Comparison of ENCODE assay signal across 21 cellular contexts in genomic region chr14:94331462-94331861, GRCh38. TPM values are rescaled to one million over a fixed set of nuclear protein-coding genes. Genes with fewer than 3 reads are reported as not detected.
DNase-seq lines count a peak whose midpoint lies in the region; ATAC-seq, FAIRE-seq and TF ChIP-seq lines count a peak whose summit lies in the region.
"Had no signal": no experiment of that assay in that cellular context is flagged by ENCODE, and none has a peak within 500 bp of the region (broad histone marks: within the 10 kb centered on the region; RNA-seq: fewer than 3 reads in every experiment).

No MANE protein-coding gene starts in this region.

- peaks cover 6% of the 10 kb centered on the region for H3K27me3 Mint-ChIP-seq in osteocyte (ENCODE audit: unreplicated experiment)
- peaks cover 0 to 25% of the 10 kb centered on the region in 2 donors for H3K27me3 Mint-ChIP-seq in CD8-positive, alpha-beta memory T cell
- H3K27me3 Mint-ChIP-seq in activated T-cell treated with anti-CD3 and anti-CD28 coated beads, Interleukin-2, amount 50 U/mL, for 4 hours (ENCODE audit: low read depth): peaks cover 6% of the 10 kb centered on the region

- ATAC-seq in HepG2: no peak
- peak; percentile 14 to 65 for ATAC-seq in upper lobe of left lung (ENCODE audit: low FRiP score in 2 of 2)
- no peak for ATAC-seq in activated T-cell treated with anti-CD3 and anti-CD28 coated beads, Interleukin-2, amount 50 U/mL, for 4 hours

- TF ChIP-seq RAD21 in liver (IDR thresholded peaks at IDR 0.05): no peak
- TF ChIP-seq RAD21 in HepG2 (CRISPR knock-in tag; IDR thresholded peaks at IDR 0.05): no peak

- no peaks in the 10 kb centered on the region for H3K36me3 ChIP-seq in liver (ENCODE audit: control insufficient read depth in 4 of 4, insufficient read depth in 3 of 4, low read depth in 1 of 4, low read length in 3 of 4)
- H3K36me3 ChIP-seq in HepG2 (replicated peaks in 1 of 2; ENCODE audit: control insufficient read depth in 1 of 2, insufficient read depth in 2 of 2, low read length in 2 of 2): no peaks in the 10 kb centered on the region
- H3K36me3 ChIP-seq in upper lobe of left lung: no peaks in the 10 kb centered on the region
- no peaks in the 10 kb centered on the region for H3K36me3 ChIP-seq in CD8-positive, alpha-beta memory T cell (ENCODE audit: insufficient read depth, low read length)

- H3K9me3 ChIP-seq in liver (ENCODE audit: control insufficient read depth in 4 of 4, low read length in 3 of 4) (no peaks in the 10 kb centered on the region), HepG2 (ENCODE audit: low read length) (no peaks in the 10 kb centered on the region), upper lobe of left lung (no peaks in the 10 kb centered on the region)
- no peaks in the 10 kb centered on the region for H3K9me3 ChIP-seq in CD8-positive, alpha-beta memory T cell (ENCODE audit: low read length)
- H3K9me3 ChIP-seq: Caco-2 had no signal

- no TSS peak for BruUV-seq in HepG2 (replicated peaks; lab: Mats Ljungman, UMichigan)

- DNase-seq in HepG2 (ENCODE audit: low spot score): no peak
- no peak for DNase-seq in RWPE1 (ENCODE audit: low spot score)
- peak; percentile 62 for DNase-seq in osteocyte (ENCODE audit: extremely low spot score, unreplicated experiment)
- DNase-seq in upper lobe of left lung: no peak
- DNase-seq in GM19240 (ENCODE audit: insufficient read length, low spot score): no peak
- no peak for DNase-seq in CD8-positive, alpha-beta memory T cell
- no peak for DNase-seq in activated T-cell treated with anti-CD3 and anti-CD28 coated beads, Interleukin-2, amount 50 U/mL, for 4 hours
- DNase-seq: C1 segment of cervical spinal cord; Caco-2; CD4-positive, alpha-beta memory T cell; DMS153; DND-41; H7 had no signal

- H3K27ac ChIP-seq in liver (ENCODE audit: low read depth in 1 of 2, low read length in 2 of 2) (peak overlapping the region; percentile 29 to 49), HepG2 (ENCODE audit: extremely low read length, insufficient read depth, low read length) (no peak overlapping the region), RWPE1 (peak overlapping the region; percentile 56), upper lobe of left lung (no peak overlapping the region)
- H3K27ac ChIP-seq in CD8-positive, alpha-beta memory T cell (ENCODE audit: low read depth, low read length): no peak overlapping the region
- H3K27ac ChIP-seq: GM23248 had no signal

- FAIRE-seq in HepG2 (lab: Jason Lieb, UNC): no peak
- FAIRE-seq: G401.6, GM12892, H1 had no signal

- no peak overlapping the region for H2AFZ ChIP-seq in HepG2 (ENCODE audit: low read length)
- H2AFZ ChIP-seq: GM23248 had no signal

- H3K4me2 ChIP-seq in HepG2 (ENCODE audit: low read depth, low read length): no peak overlapping the region

- CTCF ChIA-PET in HepG2 (lab: Yijun Ruan, JAX; ENCODE audit: low intra/inter-chr PET ratio, low total read pairs) (no interaction called here), RWPE1 (lab: Yijun Ruan, JAX) (no interaction called here)
- CTCF ChIA-PET in CD8-positive, alpha-beta memory T cell (lab: Charles Lee): no interaction called here

- H3K4me1 Mint-ChIP-seq in osteocyte (ENCODE audit: unreplicated experiment): no peaks in the 10 kb centered on the region
- no peaks in the 10 kb centered on the region for H3K4me1 Mint-ChIP-seq in CD8-positive, alpha-beta memory T cell
- H3K4me1 Mint-ChIP-seq in activated T-cell treated with anti-CD3 and anti-CD28 coated beads, Interleukin-2, amount 50 U/mL, for 4 hours (ENCODE audit: low read depth): no peaks in the 10 kb centered on the region
- H3K4me1 Mint-ChIP-seq: CD4-positive, alpha-beta memory T cell had no signal

- peaks cover 2 to 18% (median 13%) of the 10 kb centered on the region in 4 donors for H3K4me1 ChIP-seq in liver (ENCODE audit: control insufficient read depth in 4 of 4, insufficient read depth in 4 of 4, low read length in 3 of 4)
- H3K4me1 ChIP-seq in HepG2 (ENCODE audit: insufficient read depth, low read length): peaks cover 80% of the 10 kb centered on the region
- H3K4me1 ChIP-seq in upper lobe of left lung: no peaks in the 10 kb centered on the region
- no peaks in the 10 kb centered on the region for H3K4me1 ChIP-seq in CD8-positive, alpha-beta memory T cell (ENCODE audit: insufficient read depth, low read length)

- POLR2A ChIA-PET in HepG2 (lab: Yijun Ruan, JAX): interaction anchor here (1.0 to 1.8 kb wide), 3 partner anchors 8 to 14 kb away, joined by 3 to 7 read pairs (median 4); partner anchors contain the start of gene SERPINA6
- POLR2A ChIA-PET in RWPE1 (lab: Yijun Ruan, JAX; ENCODE audit: low non-redundant PET): no interaction called here
- POLR2A ChIA-PET in CD8-positive, alpha-beta memory T cell (lab: Charles Lee): no interaction called here

- intact Hi-C loops in HepG2 (cut with micrococcal nuclease; ENCODE audit: unreplicated experiment): no loop called here

- TF ChIP-seq CTCF in liver (IDR thresholded peaks at IDR 0.05; ENCODE audit: low read depth, low read length, missing input control) (no peak), HepG2 (CRISPR knock-in tag; IDR thresholded peaks at IDR 0.05) (no peak), RWPE1 (conservative IDR thresholded peaks at IDR 0.05; ENCODE audit: low read depth) (no peak), osteocyte (IDR thresholded peaks at IDR 0.05) (no peak), upper lobe of left lung (IDR thresholded peaks at IDR 0.05) (no peak)

- in situ Hi-C loops in HepG2 (cut with HindIII; ENCODE audit: extremely low pct_ligation_motif_present, low pct_unique_long_range_greater_than_20kb): no loop called here

- H3K9me3 Mint-ChIP-seq in osteocyte (ENCODE audit: unreplicated experiment): no peaks in the 10 kb centered on the region
- peaks cover 0 to 2% (median 0%) of the 10 kb centered on the region in 5 donors for H3K9me3 Mint-ChIP-seq in CD8-positive, alpha-beta memory T cell
- H3K9me3 Mint-ChIP-seq in activated T-cell treated with anti-CD3 and anti-CD28 coated beads, Interleukin-2, amount 50 U/mL, for 4 hours: no peaks in the 10 kb centered on the region

- TF ChIP-seq POLR2A in HepG2 (IDR thresholded peaks at IDR 0.05; ENCODE audit: insufficient read depth in 1 of 2, low read depth in 2 of 2, low read length in 2 of 2) (no peak), upper lobe of left lung (IDR thresholded peaks at IDR 0.05) (no peak)

- no peak overlapping the region for H3K9ac ChIP-seq in liver (ENCODE audit: low read depth in 1 of 2, low read length in 2 of 2)
- H3K9ac ChIP-seq in HepG2 (ENCODE audit: insufficient read depth, low read depth, low read length): no peak overlapping the region
- H3K9ac ChIP-seq: GM23248 had no signal

- H3K27me3 ChIP-seq in liver (ENCODE audit: control insufficient read depth in 4 of 4, insufficient read depth in 4 of 4, low read length in 3 of 4) (no peaks in the 10 kb centered on the region), HepG2 (ENCODE audit: control insufficient read depth in 1 of 2, insufficient read depth in 2 of 2, low read length in 2 of 2) (no peaks in the 10 kb centered on the region), upper lobe of left lung (no peaks in the 10 kb centered on the region)
- no peaks in the 10 kb centered on the region for H3K27me3 ChIP-seq in CD8-positive, alpha-beta memory T cell (ENCODE audit: insufficient read depth, low read length, poor library complexity, severe bottlenecking)

- no peaks in the 10 kb centered on the region for H3K79me2 ChIP-seq in HepG2 (ENCODE audit: insufficient read depth, low read length)

- no peaks in the 10 kb centered on the region for H3K36me3 Mint-ChIP-seq in osteocyte (ENCODE audit: unreplicated experiment)
- H3K36me3 Mint-ChIP-seq in CD8-positive, alpha-beta memory T cell: no peaks in the 10 kb centered on the region
- no peaks in the 10 kb centered on the region for H3K36me3 Mint-ChIP-seq in activated T-cell treated with anti-CD3 and anti-CD28 coated beads, Interleukin-2, amount 50 U/mL, for 4 hours (ENCODE audit: insufficient read depth)
- H3K36me3 Mint-ChIP-seq: CD4-positive, alpha-beta memory T cell had no signal

- no peak overlapping the region for H3K4me3 ChIP-seq in liver (ENCODE audit: low read depth in 1 of 3, low read length in 3 of 3)
- no peak overlapping the region for H3K4me3 ChIP-seq in HepG2 (replicated peaks in 1 of 3; ENCODE audit: insufficient read depth in 1 of 3, low read depth in 2 of 3, low read length in 3 of 3)
- no peak overlapping the region for H3K4me3 ChIP-seq in upper lobe of left lung
- H3K4me3 ChIP-seq in CD8-positive, alpha-beta memory T cell (ENCODE audit: low read length): no peak overlapping the region
- H3K4me3 ChIP-seq: GM23248 had no signal

- H3K4me3 Mint-ChIP-seq in osteocyte (ENCODE audit: unreplicated experiment): no peak overlapping the region
- no peak overlapping the region for H3K4me3 Mint-ChIP-seq in CD8-positive, alpha-beta memory T cell
- no peak overlapping the region for H3K4me3 Mint-ChIP-seq in activated T-cell treated with anti-CD3 and anti-CD28 coated beads, Interleukin-2, amount 50 U/mL, for 4 hours
- H3K4me3 Mint-ChIP-seq: CD4-positive, alpha-beta memory T cell had no signal

- H3K27ac Mint-ChIP-seq in osteocyte (ENCODE audit: unreplicated experiment): no peak overlapping the region
- no peak overlapping the region for H3K27ac Mint-ChIP-seq in CD8-positive, alpha-beta memory T cell

- WGBS in liver: 97% methylated on average over 5 of the region's 5 CpGs
- whole genome bisulfite sequencing in HepG2 (ENCODE audit: low lambda C conversion rate): 100% methylated on average over 2 of the region's 5 CpGs
- WGBS in upper lobe of left lung, 2 donors: 92% methylated on average over 2 to 5 of the region's 5 CpGs

- no peak for TF ChIP-seq EP300 in HepG2 (IDR thresholded peaks at IDR 0.05; ENCODE audit: low read depth in 2 of 2, low read length in 2 of 2)
- no peak for TF ChIP-seq EP300 in HepG2 (CRISPR knock-in tag; IDR thresholded peaks at IDR 0.05; ENCODE audit: borderline replicate concordance)
- no peak for TF ChIP-seq EP300 in upper lobe of left lung (IDR thresholded peaks at IDR 0.05)

- no peaks in the 10 kb centered on the region for H4K20me1 ChIP-seq in HepG2 (ENCODE audit: insufficient read depth, low read length)

RNA-seq across cellular contexts. Expression of gene SERPINA6, which starts 8.3 kb away (rescaled TPM):
- total RNA-seq in liver (100 to 1,000 TPM; 188 to 330 TPM), HepG2 (2016; rRNA removed; fragmentation: Illumina TruSeq; extraction: Trizol) (144 and 260 TPM in 2 replicates), osteocyte (not detected in 2 replicates), upper lobe of left lung (under 1 TPM in 3 of 6 donors, not detected in 3; 0.46 to 0.51 (median 0.49) TPM)
- polyA plus RNA-seq in liver (100 to 1,000 TPM; 327 to 357 TPM), HepG2 (2011; rRNA removed) (333 and 391 TPM in 2 replicates)
- total RNA-seq in HepG2 (2016; cell fraction: cytosol; rRNA removed; fragmentation: Illumina TruSeq; extraction: Trizol; ENCODE audit: low read depth): 46.5 and 59.8 TPM in 2 replicates
- 147 and 255 TPM in 2 replicates for total RNA-seq in HepG2 (2016; cell fraction: insoluble cytoplasmic fraction; rRNA removed; fragmentation: Illumina TruSeq; extraction: Trizol)
- total RNA-seq in HepG2 (2016; cell fraction: membrane; rRNA removed; fragmentation: Illumina TruSeq; extraction: Trizol): 72.4 and 91.0 TPM in 2 replicates
- total RNA-seq in HepG2 (2016; cell fraction: nucleus; rRNA removed; fragmentation: Illumina TruSeq; extraction: Trizol): 209 and 232 TPM in 2 replicates
- 334 and 367 TPM in 2 replicates for polyA plus RNA-seq in HepG2 (2011; cell fraction: cytosol; rRNA removed)
- 148 and 149 TPM in 2 replicates for polyA plus RNA-seq in HepG2 (2011; cell fraction: nucleus; rRNA removed)
- polyA plus RNA-seq in HepG2 (2012): 165 and 183 TPM in 2 replicates
- 50.8 and 68.1 TPM in 2 replicates for polyA plus RNA-seq in HepG2 (2016; cell fraction: cytosol; fragmentation: Illumina TruSeq; extraction: Trizol; ENCODE audit: low read depth)
- 148 and 161 TPM in 2 replicates for polyA plus RNA-seq in HepG2 (2016; cell fraction: insoluble cytoplasmic fraction; fragmentation: Illumina TruSeq; extraction: Trizol; ENCODE audit: low read depth)
- 59.5 and 79.3 TPM in 2 replicates for polyA plus RNA-seq in HepG2 (2016; cell fraction: membrane; fragmentation: Illumina TruSeq; extraction: Trizol; ENCODE audit: low read depth)
- 298 and 309 TPM in 2 replicates for polyA plus RNA-seq in HepG2 (2016; cell fraction: nucleus; fragmentation: Illumina TruSeq; extraction: Trizol; ENCODE audit: insufficient read depth, low read depth)
- polyA minus RNA-seq in HepG2 (2011; rRNA and poly(A)+ RNA removed; ENCODE audit: low replicate concordance): 295 TPM in 1 of 2 replicates, not detected in the other
- polyA minus RNA-seq in HepG2 (2011; cell fraction: cytosol; rRNA and poly(A)+ RNA removed): 62.1 and 78.1 TPM in 2 replicates
- 54.3 and 66.5 TPM in 2 replicates for polyA minus RNA-seq in HepG2 (2011; cell fraction: nucleus; rRNA and poly(A)+ RNA removed)
- total RNA-seq in CD8-positive, alpha-beta memory T cell: not detected
- polyA plus RNA-seq in CD8-positive, alpha-beta memory T cell: not detected
- not detected for total RNA-seq in activated T-cell treated with anti-CD3 and anti-CD28 coated beads, Interleukin-2, amount 50 U/mL, for 4 hours
- total RNA-seq: A172; A673; CD4-positive, alpha-beta memory T cell; GM23248; H1; H7 had no signal
- polyA plus RNA-seq: BJ; CD4-positive, alpha-beta memory T cell; GM23248; H1 had no signal

RNA-seq across cellular contexts. Expression of gene SERPINA2, which starts 35.0 kb away (rescaled TPM):
- total RNA-seq in liver (not detected), HepG2 (2016; rRNA removed; fragmentation: Illumina TruSeq; extraction: Trizol) (0.24 TPM in 1 of 2 replicates, not detected in the other), osteocyte (not detected in 2 replicates), upper lobe of left lung (not detected)
- polyA plus RNA-seq in liver (not detected), HepG2 (2011; rRNA removed) (0.08 TPM in 1 of 2 replicates, not detected in the other)
- total RNA-seq in HepG2 (2016; cell fraction: cytosol; rRNA removed; fragmentation: Illumina TruSeq; extraction: Trizol; ENCODE audit: low read depth): not detected in 2 replicates
- 0.21 TPM in 1 of 2 replicates, not detected in the other for total RNA-seq in HepG2 (2016; cell fraction: insoluble cytoplasmic fraction; rRNA removed; fragmentation: Illumina TruSeq; extraction: Trizol)
- not detected in 2 replicates for total RNA-seq in HepG2 (2016; cell fraction: membrane; rRNA removed; fragmentation: Illumina TruSeq; extraction: Trizol)
- total RNA-seq in HepG2 (2016; cell fraction: nucleus; rRNA removed; fragmentation: Illumina TruSeq; extraction: Trizol): not detected in 2 replicates
- polyA plus RNA-seq in HepG2 (2011; cell fraction: cytosol; rRNA removed): not detected in 2 replicates
- polyA plus RNA-seq in HepG2 (2011; cell fraction: nucleus; rRNA removed): 0.81 and 0.84 TPM in 2 replicates
- 0.17 TPM in 1 of 2 replicates, not detected in the other for polyA plus RNA-seq in HepG2 (2012)
- polyA plus RNA-seq in HepG2 (2016; cell fraction: cytosol; fragmentation: Illumina TruSeq; extraction: Trizol; ENCODE audit: low read depth): not detected in 2 replicates
- not detected in 2 replicates for polyA plus RNA-seq in HepG2 (2016; cell fraction: insoluble cytoplasmic fraction; fragmentation: Illumina TruSeq; extraction: Trizol; ENCODE audit: low read depth)
- 0.21 TPM in 1 of 2 replicates, not detected in the other for polyA plus RNA-seq in HepG2 (2016; cell fraction: membrane; fragmentation: Illumina TruSeq; extraction: Trizol; ENCODE audit: low read depth)
- not detected in 2 replicates for polyA plus RNA-seq in HepG2 (2016; cell fraction: nucleus; fragmentation: Illumina TruSeq; extraction: Trizol; ENCODE audit: insufficient read depth, low read depth)
- polyA minus RNA-seq in HepG2 (2011; rRNA and poly(A)+ RNA removed; ENCODE audit: low replicate concordance): not detected in 2 replicates
- not detected in 2 replicates for polyA minus RNA-seq in HepG2 (2011; cell fraction: cytosol; rRNA and poly(A)+ RNA removed)
- polyA minus RNA-seq in HepG2 (2011; cell fraction: nucleus; rRNA and poly(A)+ RNA removed): 0.87 and 1.4 TPM in 2 replicates
- not detected for total RNA-seq in CD8-positive, alpha-beta memory T cell
- polyA plus RNA-seq in CD8-positive, alpha-beta memory T cell: not detected
- not detected for total RNA-seq in activated T-cell treated with anti-CD3 and anti-CD28 coated beads, Interleukin-2, amount 50 U/mL, for 4 hours
- total RNA-seq: A172; A673; Caco-2; CD4-positive, alpha-beta memory T cell; GM23248; H1; H7 had no signal
- polyA plus RNA-seq: BJ; CD4-positive, alpha-beta memory T cell; GM23248; H1 had no signal

RNA-seq across cellular contexts. Expression of gene SERPINA10, which starts 38.4 kb away (rescaled TPM):
- total RNA-seq in liver (100 to 1,000 TPM; 105 to 256 TPM), HepG2 (2016; rRNA removed; fragmentation: Illumina TruSeq; extraction: Trizol) (12.1 and 20.1 TPM in 2 replicates), osteocyte (not detected in 2 replicates), upper lobe of left lung (under 1 TPM in 1 of 6 donors, not detected in 5; 0.10 TPM)
- polyA plus RNA-seq in liver (100 to 1,000 TPM; 131 to 363 TPM), HepG2 (2011; rRNA removed) (17.3 and 20.2 TPM in 2 replicates)
- total RNA-seq in HepG2 (2016; cell fraction: cytosol; rRNA removed; fragmentation: Illumina TruSeq; extraction: Trizol; ENCODE audit: low read depth): 2.9 and 3.2 TPM in 2 replicates
- 12.4 and 19.4 TPM in 2 replicates for total RNA-seq in HepG2 (2016; cell fraction: insoluble cytoplasmic fraction; rRNA removed; fragmentation: Illumina TruSeq; extraction: Trizol)
- 7.0 and 7.6 TPM in 2 replicates for total RNA-seq in HepG2 (2016; cell fraction: membrane; rRNA removed; fragmentation: Illumina TruSeq; extraction: Trizol)
- 15.9 and 21.0 TPM in 2 replicates for total RNA-seq in HepG2 (2016; cell fraction: nucleus; rRNA removed; fragmentation: Illumina TruSeq; extraction: Trizol)
- 11.5 and 15.3 TPM in 2 replicates for polyA plus RNA-seq in HepG2 (2011; cell fraction: cytosol; rRNA removed)
- polyA plus RNA-seq in HepG2 (2011; cell fraction: nucleus; rRNA removed): 5.4 and 6.4 TPM in 2 replicates
- 14.6 and 20.7 TPM in 2 replicates for polyA plus RNA-seq in HepG2 (2012)
- polyA plus RNA-seq in HepG2 (2016; cell fraction: cytosol; fragmentation: Illumina TruSeq; extraction: Trizol; ENCODE audit: low read depth): 1.4 and 1.5 TPM in 2 replicates
- polyA plus RNA-seq in HepG2 (2016; cell fraction: insoluble cytoplasmic fraction; fragmentation: Illumina TruSeq; extraction: Trizol; ENCODE audit: low read depth): 9.7 and 11.2 TPM in 2 replicates
- 3.7 and 4.1 TPM in 2 replicates for polyA plus RNA-seq in HepG2 (2016; cell fraction: membrane; fragmentation: Illumina TruSeq; extraction: Trizol; ENCODE audit: low read depth)
- polyA plus RNA-seq in HepG2 (2016; cell fraction: nucleus; fragmentation: Illumina TruSeq; extraction: Trizol; ENCODE audit: insufficient read depth, low read depth): 22.0 and 24.2 TPM in 2 replicates
- 26.7 TPM in 1 of 2 replicates, not detected in the other for polyA minus RNA-seq in HepG2 (2011; rRNA and poly(A)+ RNA removed; ENCODE audit: low replicate concordance)
- polyA minus RNA-seq in HepG2 (2011; cell fraction: cytosol; rRNA and poly(A)+ RNA removed): 15.7 and 16.5 TPM in 2 replicates
- polyA minus RNA-seq in HepG2 (2011; cell fraction: nucleus; rRNA and poly(A)+ RNA removed): 13.5 and 16.3 TPM in 2 replicates
- not detected for total RNA-seq in CD8-positive, alpha-beta memory T cell
- not detected for polyA plus RNA-seq in CD8-positive, alpha-beta memory T cell
- not detected for total RNA-seq in activated T-cell treated with anti-CD3 and anti-CD28 coated beads, Interleukin-2, amount 50 U/mL, for 4 hours
- total RNA-seq: A172; A673; CD4-positive, alpha-beta memory T cell; GM23248; H1; H7 had no signal
- polyA plus RNA-seq: BJ; CD4-positive, alpha-beta memory T cell; GM23248; H1 had no signal

RNA-seq across cellular contexts. Expression of gene SERPINA1, which starts 56.9 kb away (rescaled TPM):
- total RNA-seq in liver (over 10,000 TPM; 10,220 to 22,719 TPM), HepG2 (2016; rRNA removed; fragmentation: Illumina TruSeq; extraction: Trizol) (2,013 and 3,266 TPM in 2 replicates), osteocyte (not detected in 2 replicates), upper lobe of left lung (1,000 to 10,000 TPM in 1 of 6 donors, 100 to 1,000 TPM in 5; 205 to 1,050 (median 637) TPM)
- polyA plus RNA-seq in liver (over 10,000 TPM; 28,447 to 47,972 TPM), HepG2 (2011; rRNA removed) (11,015 and 14,177 TPM in 2 replicates)
- 1,032 and 1,133 TPM in 2 replicates for total RNA-seq in HepG2 (2016; cell fraction: cytosol; rRNA removed; fragmentation: Illumina TruSeq; extraction: Trizol; ENCODE audit: low read depth)
- 1,778 and 3,168 TPM in 2 replicates for total RNA-seq in HepG2 (2016; cell fraction: insoluble cytoplasmic fraction; rRNA removed; fragmentation: Illumina TruSeq; extraction: Trizol)
- 2,429 and 2,540 TPM in 2 replicates for total RNA-seq in HepG2 (2016; cell fraction: membrane; rRNA removed; fragmentation: Illumina TruSeq; extraction: Trizol)
- total RNA-seq in HepG2 (2016; cell fraction: nucleus; rRNA removed; fragmentation: Illumina TruSeq; extraction: Trizol): 3,105 and 3,600 TPM in 2 replicates
- polyA plus RNA-seq in HepG2 (2011; cell fraction: cytosol; rRNA removed): 9,533 and 11,655 TPM in 2 replicates
- polyA plus RNA-seq in HepG2 (2011; cell fraction: nucleus; rRNA removed): 2,313 and 3,208 TPM in 2 replicates
- 7,481 and 10,843 TPM in 2 replicates for polyA plus RNA-seq in HepG2 (2012)
- 4,767 and 4,962 TPM in 2 replicates for polyA plus RNA-seq in HepG2 (2016; cell fraction: cytosol; fragmentation: Illumina TruSeq; extraction: Trizol; ENCODE audit: low read depth)
- 4,118 and 4,730 TPM in 2 replicates for polyA plus RNA-seq in HepG2 (2016; cell fraction: insoluble cytoplasmic fraction; fragmentation: Illumina TruSeq; extraction: Trizol; ENCODE audit: low read depth)
- polyA plus RNA-seq in HepG2 (2016; cell fraction: membrane; fragmentation: Illumina TruSeq; extraction: Trizol; ENCODE audit: low read depth): 6,083 and 6,679 TPM in 2 replicates
- polyA plus RNA-seq in HepG2 (2016; cell fraction: nucleus; fragmentation: Illumina TruSeq; extraction: Trizol; ENCODE audit: insufficient read depth, low read depth): 8,870 and 9,648 TPM in 2 replicates
- 7.6 and 11,192 TPM in 2 replicates for polyA minus RNA-seq in HepG2 (2011; rRNA and poly(A)+ RNA removed; ENCODE audit: low replicate concordance)
- polyA minus RNA-seq in HepG2 (2011; cell fraction: cytosol; rRNA and poly(A)+ RNA removed): 3,443 and 4,995 TPM in 2 replicates
- polyA minus RNA-seq in HepG2 (2011; cell fraction: nucleus; rRNA and poly(A)+ RNA removed): 1,177 and 2,207 TPM in 2 replicates
- total RNA-seq in CD8-positive, alpha-beta memory T cell: under 1 TPM; 0.18 to 0.40 TPM
- polyA plus RNA-seq in CD8-positive, alpha-beta memory T cell: not detected
- total RNA-seq in activated T-cell treated with anti-CD3 and anti-CD28 coated beads, Interleukin-2, amount 50 U/mL, for 4 hours: 1 to 10 TPM; 4.8 to 5.3 (median 4.9) TPM
- total RNA-seq: A673, H1, H7 had no signal
- polyA plus RNA-seq: CD4-positive, alpha-beta memory T cell had no signal

Comparison
In these comparisons a context has a peak if more than half of its experiments do, and no peak if none do; other contexts are left out.
1. H3K27ac ChIP-seq: peak in liver (2 of 2) and RWPE1 (single experiment); none in HepG2 (single experiment), upper lobe of left lung (0 of 4) and CD8-positive, alpha-beta memory T cell (single experiment).
2. ATAC-seq: peak in upper lobe of left lung (2 of 2); none in HepG2 (single experiment) and activated T-cell treated with anti-CD3 and anti-CD28 coated beads, Interleukin-2, amount 50 U/mL, for 4 hours (0 of 2).
3. RNA of gene SERPINA6, which starts 8.3 kb away (total RNA-seq): 188 to 330 TPM in liver and 46.5 to 260 TPM in HepG2; 0.46 to 0.51 TPM in upper lobe of left lung, not detected in osteocyte, not detected in CD8-positive, alpha-beta memory T cell and not detected in activated T-cell treated with anti-CD3 and anti-CD28 coated beads, Interleukin-2, amount 50 U/mL, for 4 hours; every median in the first group is over 10 times any median in the second.